ENCODE assay signal across 8 cellular contexts in the genomic region with DNA sequence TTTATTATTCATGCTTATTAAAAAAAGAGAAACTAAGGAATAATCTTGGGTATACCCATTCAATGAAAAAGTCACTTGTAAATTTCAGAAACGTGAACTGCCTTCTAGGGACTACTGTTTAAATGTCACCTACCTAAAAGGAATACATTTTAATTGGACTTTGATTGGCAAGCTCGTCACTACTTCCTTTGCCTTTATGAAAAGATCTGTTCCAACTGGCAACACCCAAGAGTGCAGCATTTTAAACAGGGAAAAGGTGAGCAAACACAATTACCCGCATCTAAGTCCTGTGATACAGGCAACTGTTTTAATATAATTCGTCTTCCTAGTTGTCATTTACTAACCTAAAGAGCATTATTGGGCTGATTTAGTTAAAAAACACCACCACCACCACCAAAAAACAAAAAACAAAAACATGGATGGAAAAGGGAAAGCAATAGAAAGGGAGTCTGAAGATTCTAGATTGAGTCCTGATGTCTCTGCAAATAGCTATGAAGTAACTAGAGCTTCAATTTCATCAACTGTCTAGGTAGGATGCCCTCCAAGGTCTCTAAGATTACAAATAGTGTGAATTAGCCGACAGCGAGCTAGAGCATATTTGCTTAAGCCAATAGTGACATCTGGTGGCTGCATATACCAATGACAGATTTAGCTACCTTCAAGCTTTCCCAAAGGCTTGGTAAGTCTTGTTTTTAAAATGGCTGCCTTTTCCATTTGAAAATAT. TPM values are rescaled to one million over a fixed set of nuclear protein-coding genes. Genes with fewer than 3 reads are reported as not detected.
A peak's percentile ranks its signal among the peaks of the same experiment; 100 is the strongest.
DNase-seq lines count a peak whose midpoint lies in the region; ATAC-seq and TF ChIP-seq lines count a peak whose summit lies in the region.

No MANE protein-coding gene starts in this region.

- peak; percentile 79 for TF ChIP-seq CTCF in retinal pigment epithelial cell (conservative IDR thresholded peaks at IDR 0.05; ENCODE audit: low read depth, low read length)

- intact Hi-C loops in left ventricle myocardium superior (cut with micrococcal nuclease): loop anchor here (5.0 to 10.0 kb wide), 2 partner anchors 61 to 708 kb away; no protein-coding TSS in a partner anchor

- no peak overlapping the region for H3K4me3 ChIP-seq in Jurkat, Clone E6-1 (ENCODE audit: low read length)
- H3K4me3 ChIP-seq in retinal pigment epithelial cell (ENCODE audit: low read length): no peak overlapping the region

- DNase-seq in stimulated activated CD4-positive, alpha-beta T cell treated with anti-CD3 and anti-CD28 coated beads, Interleukin-15, amount 100 ng/mL, for 48 hours (ENCODE audit: low read depth in 2 of 2): peak; percentile 3 to 5
- no peak for DNase-seq in stimulated activated CD4-positive, alpha-beta T cell treated with anti-CD3 and anti-CD28 coated beads, Interleukin-4, amount 100 ng/mL, for 1 hour
- DNase-seq in H4 (ENCODE audit: low spot score) (peak; percentile 97), NOMO-1 treated with dmso at 0.1 percent for 144 hours (lab: John Stamatoyannopoulos, UW; ENCODE audit: unreplicated experiment) (peak; percentile 55), amniotic stem cell (lab: John Stamatoyannopoulos, UW) (peak; percentile 49), left ventricle myocardium superior (no peak), retinal pigment epithelial cell (ENCODE audit: low read depth) (peak; percentile 66)
- DNase-seq in Jurkat, Clone E6-1 (ENCODE audit: low read depth, low spot score): peak; percentile 88

- ATAC-seq in left ventricle myocardium superior: peak; percentile 95

RNA-seq across cellular contexts. Expression of a gene that starts 33.8 kb away (rescaled TPM):
- total RNA-seq in H4 (2014; rRNA removed; shearing (Covaris generic)): 2.6 and 6.4 TPM in 2 replicates
- polyA plus RNA-seq in Jurkat, Clone E6-1 (2012; ENCODE audit: insufficient read depth, insufficient read length): 21.8 TPM
- total RNA-seq in left ventricle myocardium superior: 51.0 TPM

Comparison
In these comparisons a context has a peak if more than half of its experiments do, and no peak if none do; other contexts are left out.
1. DNase-seq: peak in stimulated activated CD4-positive, alpha-beta T cell treated with anti-CD3 and anti-CD28 coated beads, Interleukin-15, amount 100 ng/mL, for 48 hours (2 of 2), H4 (single experiment), Jurkat, Clone E6-1 (single experiment), NOMO-1 treated with dmso at 0.1 percent for 144 hours (single experiment), amniotic stem cell (single experiment) and retinal pigment epithelial cell (single experiment); none in stimulated activated CD4-positive, alpha-beta T cell treated with anti-CD3 and anti-CD28 coated beads, Interleukin-4, amount 100 ng/mL, for 1 hour (single experiment) and left ventricle myocardium superior (single experiment).